26 cellular contexts compared by ENCODE assay signal in the genomic region with DNA sequence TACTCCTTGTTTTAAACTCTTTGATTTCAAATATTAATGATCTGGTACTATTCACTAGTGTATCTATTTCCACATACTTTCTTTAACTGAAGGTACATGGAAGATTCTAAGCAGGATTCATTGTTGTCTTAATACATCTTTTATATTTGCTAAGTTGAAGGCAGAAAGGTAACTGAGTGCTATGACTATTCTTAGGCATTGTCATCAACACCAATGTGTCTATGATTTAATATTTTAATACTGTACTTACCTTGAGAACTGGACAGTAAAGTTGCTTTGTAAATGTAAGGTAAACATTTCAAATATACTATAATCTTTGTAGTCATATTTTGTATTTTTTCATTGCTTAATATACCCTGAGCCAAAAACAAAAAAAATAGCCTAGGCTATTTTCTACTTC.
"Had no signal": no experiment of that assay in that cellular context is flagged by ENCODE, and none has a peak within 500 bp of the region (broad histone marks: within the 10 kb centered on the region; RNA-seq: fewer than 3 reads in every experiment).

No MANE protein-coding gene starts in this region.

- DNase-seq: stimulated activated CD4-positive, alpha-beta T cell treated with anti-CD3 and anti-CD28 coated beads, Interleukin-2, amount 100 ng/mL, for 48 hours; stimulated activated CD4-positive, alpha-beta T cell treated with anti-CD3 and anti-CD28 coated beads, Interleukin-4, amount 100 ng/mL, for 1 hour; stimulated activated CD4-positive, alpha-beta T cell treated with anti-CD3 and anti-CD28 coated beads, Interleukin-4, amount 100 ng/mL, for 24 hours; stimulated activated CD4-positive, alpha-beta T cell treated with anti-CD3 and anti-CD28 coated beads, Interleukin-4, amount 100 ng/mL, for 4 hours; stimulated activated CD8-positive, alpha-beta memory T cell treated with anti-CD3 and anti-CD28 coated beads, Interleukin-4, amount 100 ng/mL, for 48 hours; stimulated activated naive B cell treated with anti-CD40 and anti-IgM and Interleukin-4, amounts not matched to agents 10 μg/mL and 1 μg/mL and 100 μg/mL, for 72 hours; stimulated activated naive CD4-positive, alpha-beta T cell; stimulated activated naive CD4-positive, alpha-beta T cell treated with Interleukin-2 at 50 U/mL for 16 hours; stimulated activated naive CD8-positive, alpha-beta T cell treated with anti-CD3 and anti-CD28 coated beads, Interleukin-15, amount 100 ng/mL, for 72 hours; stimulated activated naive CD8-positive, alpha-beta T cell treated with anti-CD3 and anti-CD28 coated beads, Interleukin-15, Interleukin-2, amounts not matched to agents 100 U/mL and 50 U/mL, for 24 hours; stomach; substantia nigra; testis; thyroid gland; tibial artery; transverse colon; trophoblast cell; upper lobe of left lung; upper lobe of right lung; uterus had no signal

- H3K27ac ChIP-seq: stomach, suprapubic skin, testis, thoracic aorta, thyroid gland, tibial artery, tibial nerve, transverse colon, upper lobe of left lung, upper lobe of right lung, uterus, vagina had no signal

- H3K36me3 ChIP-seq: stomach, suprapubic skin, thoracic aorta, thyroid gland, transverse colon, upper lobe of left lung, upper lobe of right lung, uterus, vagina had no signal

- H3K4me3 ChIP-seq: stomach, suprapubic skin, testis, thoracic aorta, thyroid gland, tibial artery, tibial nerve, transverse colon, upper lobe of left lung, upper lobe of right lung, uterus, vagina had no signal

- H3K4me1 ChIP-seq: suprapubic skin, testis, tibial artery, transverse colon, uterus, vagina had no signal

- H3K9me3 ChIP-seq: stomach, suprapubic skin, testis, thoracic aorta, thyroid gland, tibial artery, tibial nerve, transverse colon, upper lobe of left lung, upper lobe of right lung, uterus, vagina had no signal

- ATAC-seq: stimulated activated effector memory CD8-positive, alpha-beta T cell treated with anti-CD3 and anti-CD28 coated beads, Interleukin-12 subunit alpha, Interleukin-12 subunit beta, amount 100 ng/mL, for 72 hours; stimulated activated memory B cell treated with anti-CD40 and anti-IgM and Interleukin-4, amounts not matched to agents 10 μg/mL and 1 μg/mL and 100 μg/mL, for 72 hours; stimulated activated naive B cell treated with anti-CD40 and anti-IgM and Interleukin-4, amounts not matched to agents 10 μg/mL and 1 μg/mL and 100 μg/mL, for 72 hours; stimulated activated naive CD8-positive, alpha-beta T cell treated with anti-CD3 and anti-CD28 coated beads, Interleukin-15, amount 100 ng/mL, for 72 hours; stimulated activated naive CD8-positive, alpha-beta T cell treated with anti-CD3 and anti-CD28 coated beads, Interleukin-15, Interleukin-2, amounts not matched to agents 100 U/mL and 50 U/mL, for 24 hours; upper lobe of right lung had no signal

- H3K27me3 ChIP-seq: stomach, suprapubic skin, testis, thyroid gland, tibial artery, tibial nerve, transverse colon, upper lobe of left lung, upper lobe of right lung, uterus, vagina had no signal
